In genomic region chr10:63627881-63628296, GRCh38 we compare ENCODE assay signal across 9 cellular contexts.
DNase-seq lines count a peak whose midpoint lies in the region; ATAC-seq and TF ChIP-seq lines count a peak whose summit lies in the region.
"Had no signal": no experiment of that assay in that cellular context is flagged by ENCODE, and none has a peak within 500 bp of the region (broad histone marks: within the 10 kb centered on the region; RNA-seq: fewer than 3 reads in every experiment).

No MANE protein-coding gene starts in this region.

- intact Hi-C loops in prostate gland (cut with DNase I), result loop anchor here (5.0 to 10.0 kb wide), 3 partner anchors 53 to 411 kb away; partner anchors contain the start of gene JMJD1C

- H3K36me3 ChIP-seq in prostate gland, result no peaks in the 10 kb centered on the region
- H3K36me3 ChIP-seq in MG63, result no peaks in the 10 kb centered on the region

- H3K27ac ChIP-seq in prostate gland, result peak overlapping the region; percentile 96 to 98

- peak overlapping the region; percentile 96; the same call in 1 of the 2 replicates for H3K4me3 ChIP-seq in GM12865 (ENCODE audit: low read depth, low read length)
- no peak overlapping the region for H3K4me3 ChIP-seq in prostate gland
- no peak overlapping the region for H3K4me3 ChIP-seq in MG63

- H3K4me1 ChIP-seq in prostate gland (replicated peaks), result peaks cover 7% of the 10 kb centered on the region

- no peaks in the 10 kb centered on the region for H3K27me3 ChIP-seq in prostate gland (replicated peaks; ENCODE audit: insufficient read depth)
- no peaks in the 10 kb centered on the region for H3K27me3 ChIP-seq in MG63

- ATAC-seq in HG02759 (IDR thresholded peaks at IDR 0.05; ENCODE audit: unreplicated experiment), result no peak
- no peak for ATAC-seq in GM21390 (IDR thresholded peaks at IDR 0.05; ENCODE audit: unreplicated experiment)
- ATAC-seq in GM21723 (IDR thresholded peaks at IDR 0.05; ENCODE audit: unreplicated experiment), result no peak

- TF ChIP-seq CTCF in GM12865 (IDR thresholded peaks at IDR 0.05; ENCODE audit: insufficient read depth, low read depth, low read length, missing control alignments) (no peak), prostate gland (IDR thresholded peaks at IDR 0.05) (no peak)

- no peak for TF ChIP-seq POLR2A in prostate gland (IDR thresholded peaks at IDR 0.05)

- H3K9me3 ChIP-seq in prostate gland, result no peaks in the 10 kb centered on the region
- H3K9me3 ChIP-seq in MG63, result no peaks in the 10 kb centered on the region

- 25% methylated on average over 2 of the region's 2 CpGs for WGBS in prostate gland

- DNase-seq in GM12865 (ENCODE audit: low read depth), result no peak
- peak; percentile 3 for DNase-seq in M059J (ENCODE audit: low read depth)
- peak; percentile 42 for DNase-seq in dermis blood vessel endothelial cell
- no peak for DNase-seq in prostate gland (ENCODE audit: low spot score)
- DNase-seq in MG63, result no peak
- DNase-seq: activated naive CD4-positive, alpha-beta T cell treated with Interleukin-2 at 50 U/mL for 16 hours had no signal

Comparison
In these comparisons a context has a peak if more than half of its experiments do, and no peak if none do; other contexts are left out.
1. DNase-seq: peak in M059J (single experiment) and dermis blood vessel endothelial cell (single experiment); none in GM12865 (single experiment), prostate gland (single experiment) and MG63 (single experiment).